In the genomic region with DNA sequence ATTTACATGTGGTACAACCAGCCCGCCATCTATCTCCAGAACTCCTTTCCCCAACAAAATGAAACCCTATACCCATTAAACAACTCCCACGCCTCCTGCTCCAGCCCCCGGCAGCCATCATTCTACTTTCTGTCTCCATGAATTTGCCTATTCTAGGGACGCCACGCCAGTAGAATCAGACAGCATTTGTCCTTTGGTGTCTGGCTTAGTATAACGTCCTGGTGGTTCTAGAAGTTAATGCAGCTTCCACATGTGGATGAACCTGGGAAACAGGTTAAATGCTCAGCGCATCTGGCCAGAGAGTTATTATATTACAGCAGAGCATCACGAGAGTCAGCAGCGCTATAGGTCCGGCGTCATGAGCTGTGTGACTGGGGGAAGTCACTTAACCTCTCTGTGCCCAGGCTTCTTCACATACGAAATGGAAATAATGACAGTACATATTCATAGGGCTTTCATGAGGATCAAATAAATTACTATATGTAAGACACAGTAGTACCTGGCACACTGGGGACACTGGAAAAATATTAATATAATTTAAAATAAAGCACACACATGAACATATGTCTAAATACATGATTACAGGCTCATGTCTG, we compare ENCODE assay signal across 19 cellular contexts.
DNase-seq lines count a peak whose midpoint lies in the region; ATAC-seq and TF ChIP-seq lines count a peak whose summit lies in the region.
"Had no signal": no experiment of that assay in that cellular context is flagged by ENCODE, and none has a peak within 500 bp of the region (broad histone marks: within the 10 kb centered on the region; RNA-seq: fewer than 3 reads in every experiment).

No MANE protein-coding gene starts in this region.

- TF ChIP-seq CTCF in endodermal cell (conservative IDR thresholded peaks at IDR 0.05) (peak; percentile 46), GM20000 (IDR thresholded peaks at IDR 0.05; ENCODE audit: extremely low read depth, missing control alignments) (no peak), left lung (IDR thresholded peaks at IDR 0.05) (no peak)

- no peaks in the 10 kb centered on the region for H3K27me3 Mint-ChIP-seq in T-helper 2 cell treated with Interferon-gamma antibody and Interleukin-4, amounts not matched to agents 5 μg/mL and 100 μg/mL, for 36 hours (ENCODE audit: low read depth)
- H3K27me3 Mint-ChIP-seq in CD4-positive, alpha-beta memory T cell, result no peaks in the 10 kb centered on the region
- H3K27me3 Mint-ChIP-seq in activated CD4-positive, alpha-beta memory T cell treated with anti-CD3 and anti-CD28 coated beads, Interleukin-2, amount 10 ng/mL, durations not matched to agents 7 days and 5 days, result no peaks in the 10 kb centered on the region
- no peaks in the 10 kb centered on the region for H3K27me3 Mint-ChIP-seq in endodermal cell (ENCODE audit: insufficient read depth)
- H3K27me3 Mint-ChIP-seq: dendritic cell treated with granulocyte-macrophage colony-stimulating factor and Interleukin-4, amounts not matched to agents 40 ng/mL and 50 ng/mL, for 4 days had no signal

- H3K36me3 ChIP-seq in CD4-positive, alpha-beta memory T cell (ENCODE audit: insufficient read depth, low read length), result no peaks in the 10 kb centered on the region
- no peaks in the 10 kb centered on the region for H3K36me3 ChIP-seq in endodermal cell (ENCODE audit: control insufficient read depth, insufficient read depth, low read length)
- H3K36me3 ChIP-seq in left lung, result no peaks in the 10 kb centered on the region
- H3K36me3 ChIP-seq: gastroesophageal sphincter, left ventricle myocardium inferior, stomach, upper lobe of left lung had no signal

- 92 to 97% methylated on average over 10 to 12 of the region's 12 CpGs for WGBS in endodermal cell (ENCODE audit: insufficient coverage in 1 of 2, insufficient read length in 1 of 2), 2 experiments

- peak overlapping the region; percentile 94 for H3K27ac Mint-ChIP-seq in T-helper 2 cell treated with Interferon-gamma antibody and Interleukin-4, amounts not matched to agents 5 μg/mL and 100 μg/mL, for 36 hours
- H3K27ac Mint-ChIP-seq in CD4-positive, alpha-beta memory T cell, result peak overlapping the region; percentile 71 to 96 (median 92)
- H3K27ac Mint-ChIP-seq in activated CD4-positive, alpha-beta memory T cell treated with anti-CD3 and anti-CD28 coated beads, Interleukin-2, amount 10 ng/mL, durations not matched to agents 7 days and 5 days, result peak overlapping the region; percentile 79
- no peak overlapping the region for H3K27ac Mint-ChIP-seq in endodermal cell
- H3K27ac Mint-ChIP-seq: brain; dendritic cell treated with granulocyte-macrophage colony-stimulating factor and Interleukin-4, amounts not matched to agents 40 ng/mL and 50 ng/mL, for 4 days had no signal

- no peaks in the 10 kb centered on the region for H3K9me3 ChIP-seq in CD4-positive, alpha-beta memory T cell (ENCODE audit: control insufficient read depth in 1 of 2, low read length in 2 of 2)
- no peaks in the 10 kb centered on the region for H3K9me3 ChIP-seq in endodermal cell (ENCODE audit: control insufficient read depth, low read length)
- H3K9me3 ChIP-seq in left lung, result no peaks in the 10 kb centered on the region
- H3K9me3 ChIP-seq: gastroesophageal sphincter, mucosa of descending colon, upper lobe of left lung had no signal

- H3K4me1 ChIP-seq in CD4-positive, alpha-beta memory T cell (ENCODE audit: insufficient read depth, low read length), result peaks cover 76% of the 10 kb centered on the region
- no peaks in the 10 kb centered on the region for H3K4me1 ChIP-seq in endodermal cell (ENCODE audit: control insufficient read depth, insufficient read depth, low read length)
- no peaks in the 10 kb centered on the region for H3K4me1 ChIP-seq in left lung
- H3K4me1 ChIP-seq: gastroesophageal sphincter had no signal

- H3K4me1 Mint-ChIP-seq in T-helper 2 cell treated with Interferon-gamma antibody and Interleukin-4, amounts not matched to agents 5 μg/mL and 100 μg/mL, for 36 hours (ENCODE audit: low read depth), result peaks cover 42% of the 10 kb centered on the region
- peaks cover 31 to 55% (median 43%) of the 10 kb centered on the region in 4 donors for H3K4me1 Mint-ChIP-seq in CD4-positive, alpha-beta memory T cell
- H3K4me1 Mint-ChIP-seq in activated CD4-positive, alpha-beta memory T cell treated with anti-CD3 and anti-CD28 coated beads, Interleukin-2, amount 10 ng/mL, durations not matched to agents 7 days and 5 days, result peaks cover 55% of the 10 kb centered on the region
- H3K4me1 Mint-ChIP-seq in endodermal cell, result peaks cover 7% of the 10 kb centered on the region
- H3K4me1 Mint-ChIP-seq: brain had no signal

- H3K27ac ChIP-seq in CD4-positive, alpha-beta memory T cell (ENCODE audit: low read depth, low read length), result peak overlapping the region; percentile 41
- no peak overlapping the region for H3K27ac ChIP-seq in endodermal cell (ENCODE audit: low read depth, low read length)
- no peak overlapping the region for H3K27ac ChIP-seq in left lung
- H3K27ac ChIP-seq: gastroesophageal sphincter, left ventricle myocardium inferior, SK-N-MC, stomach, upper lobe of left lung had no signal

- peaks cover 15% of the 10 kb centered on the region for H3K9me3 Mint-ChIP-seq in T-helper 2 cell treated with Interferon-gamma antibody and Interleukin-4, amounts not matched to agents 5 μg/mL and 100 μg/mL, for 36 hours
- H3K9me3 Mint-ChIP-seq in CD4-positive, alpha-beta memory T cell, result peaks cover 0 to 21% (median 7%) of the 10 kb centered on the region in 8 donors
- peaks cover 8% of the 10 kb centered on the region for H3K9me3 Mint-ChIP-seq in activated CD4-positive, alpha-beta memory T cell treated with anti-CD3 and anti-CD28 coated beads, Interleukin-2, amount 10 ng/mL, durations not matched to agents 7 days and 5 days
- peaks cover 2% of the 10 kb centered on the region for H3K9me3 Mint-ChIP-seq in endodermal cell
- H3K9me3 Mint-ChIP-seq: dendritic cell treated with granulocyte-macrophage colony-stimulating factor and Interleukin-4, amounts not matched to agents 40 ng/mL and 50 ng/mL, for 4 days had no signal

- intact Hi-C loops in CD4-positive, alpha-beta memory T cell (cut with micrococcal nuclease), result no loop called here
- intact Hi-C loops in left lung (cut with DNase I), result no loop called here

- CTCF ChIA-PET in CD4-positive, alpha-beta memory T cell (lab: Charles Lee; ENCODE audit: partially characterized antibody), result interaction anchor here (0.8 to 3.0 kb wide), 7 partner anchors 8 to 295 kb away, joined by 3 to 8 read pairs (median 4); no protein-coding TSS in a partner anchor
- CTCF ChIA-PET in activated CD4-positive, alpha-beta memory T cell treated with anti-CD3 and anti-CD28 coated beads, Interleukin-2, amount 10 ng/mL, durations not matched to agents 7 days and 5 days (lab: Charles Lee), result interaction anchor here (0.8 to 3.7 kb wide), 4 partner anchors 11 to 293 kb away, joined by 3 to 18 read pairs (median 12); no protein-coding TSS in a partner anchor

- no peak overlapping the region for H3K9ac ChIP-seq in endodermal cell (ENCODE audit: extremely low read depth, low read length, poor library complexity, severe bottlenecking)

- no peaks in the 10 kb centered on the region for H3K27me3 ChIP-seq in CD4-positive, alpha-beta memory T cell (ENCODE audit: insufficient read depth, low read length)
- H3K27me3 ChIP-seq in endodermal cell (ENCODE audit: control insufficient read depth, insufficient read depth, low read length, poor library complexity, severe bottlenecking) (no peaks in the 10 kb centered on the region), left lung (no peaks in the 10 kb centered on the region)
- H3K27me3 ChIP-seq: gastroesophageal sphincter, stomach, upper lobe of left lung had no signal

- H3K4me3 Mint-ChIP-seq in T-helper 2 cell treated with Interferon-gamma antibody and Interleukin-4, amounts not matched to agents 5 μg/mL and 100 μg/mL, for 36 hours, result peak overlapping the region; percentile 25
- peak overlapping the region in 2 of 8 donors; percentile 48 to 58 for H3K4me3 Mint-ChIP-seq in CD4-positive, alpha-beta memory T cell
- H3K4me3 Mint-ChIP-seq in activated CD4-positive, alpha-beta memory T cell treated with anti-CD3 and anti-CD28 coated beads, Interleukin-2, amount 10 ng/mL, durations not matched to agents 7 days and 5 days, result peak overlapping the region; percentile 28
- no peak overlapping the region for H3K4me3 Mint-ChIP-seq in endodermal cell
- H3K4me3 Mint-ChIP-seq: brain; dendritic cell treated with granulocyte-macrophage colony-stimulating factor and Interleukin-4, amounts not matched to agents 40 ng/mL and 50 ng/mL, for 4 days had no signal

- DNase-seq in T-helper 2 cell treated with Interferon-gamma antibody and Interleukin-4, amounts not matched to agents 5 μg/mL and 100 μg/mL, for 36 hours (ENCODE audit: low spot score), result no peak
- DNase-seq in T-helper 2 cell (no peak), endodermal cell (no peak), kidney tubule cell (ENCODE audit: low spot score) (no peak), GM20000 (ENCODE audit: low spot score) (no peak), left lung (no peak)
- no peak for DNase-seq in CD4-positive, alpha-beta memory T cell
- DNase-seq in activated CD4-positive, alpha-beta memory T cell treated with anti-CD3 and anti-CD28 coated beads, Interleukin-2, amount 10 ng/mL, durations not matched to agents 7 days and 5 days, result no peak
- DNase-seq: activated gamma-delta T cell treated with Interleukin-2 at 50 U/mL for 16 hours; mucosa of descending colon; NCI-H1436 treated with DMSO at 0.1 percent for 48 hours; stimulated activated CD4-positive, alpha-beta T cell treated with anti-CD3 and anti-CD28 coated beads, Interleukin-15, amount 100 ng/mL, for 24 hours; stomach had no signal

- H3K36me3 Mint-ChIP-seq in T-helper 2 cell treated with Interferon-gamma antibody and Interleukin-4, amounts not matched to agents 5 μg/mL and 100 μg/mL, for 36 hours (ENCODE audit: low read depth), result peaks cover 37% of the 10 kb centered on the region
- peaks cover 7 to 20% of the 10 kb centered on the region in 2 donors for H3K36me3 Mint-ChIP-seq in CD4-positive, alpha-beta memory T cell
- peaks cover 43% of the 10 kb centered on the region for H3K36me3 Mint-ChIP-seq in activated CD4-positive, alpha-beta memory T cell treated with anti-CD3 and anti-CD28 coated beads, Interleukin-2, amount 10 ng/mL, durations not matched to agents 7 days and 5 days (ENCODE audit: low read depth)
- H3K36me3 Mint-ChIP-seq in endodermal cell (ENCODE audit: low read depth), result no peaks in the 10 kb centered on the region
- H3K36me3 Mint-ChIP-seq: brain had no signal

- POLR2A ChIA-PET in CD4-positive, alpha-beta memory T cell (lab: Charles Lee; ENCODE audit: partially characterized antibody), result interaction anchor here (0.7 to 3.0 kb wide), 9 partner anchors 9 to 293 kb away, joined by 3 to 38 read pairs (median 5); no protein-coding TSS in a partner anchor
- POLR2A ChIA-PET in activated CD4-positive, alpha-beta memory T cell treated with anti-CD3 and anti-CD28 coated beads, Interleukin-2, amount 10 ng/mL, durations not matched to agents 7 days and 5 days (lab: Charles Lee), result interaction anchor here (0.6 to 5.0 kb wide), 9 partner anchors 9 to 191 kb away, joined by 3 to 118 read pairs (median 65); a partner anchor contains a TSS

- ATAC-seq in left lung, result no peak
- ATAC-seq: gastroesophageal sphincter, mucosa of descending colon had no signal

- H3K4me3 ChIP-seq in CD4-positive, alpha-beta memory T cell (ENCODE audit: low read length in 2 of 2), result no peak overlapping the region
- H3K4me3 ChIP-seq in endodermal cell (ENCODE audit: low read length) (no peak overlapping the region), left lung (no peak overlapping the region)
- H3K4me3 ChIP-seq: gastroesophageal sphincter, left ventricle myocardium inferior, mucosa of descending colon, SK-N-MC, stomach, upper lobe of left lung had no signal
